Comparison of ENCODE assay signal across 26 cellular contexts in the genomic region with DNA sequence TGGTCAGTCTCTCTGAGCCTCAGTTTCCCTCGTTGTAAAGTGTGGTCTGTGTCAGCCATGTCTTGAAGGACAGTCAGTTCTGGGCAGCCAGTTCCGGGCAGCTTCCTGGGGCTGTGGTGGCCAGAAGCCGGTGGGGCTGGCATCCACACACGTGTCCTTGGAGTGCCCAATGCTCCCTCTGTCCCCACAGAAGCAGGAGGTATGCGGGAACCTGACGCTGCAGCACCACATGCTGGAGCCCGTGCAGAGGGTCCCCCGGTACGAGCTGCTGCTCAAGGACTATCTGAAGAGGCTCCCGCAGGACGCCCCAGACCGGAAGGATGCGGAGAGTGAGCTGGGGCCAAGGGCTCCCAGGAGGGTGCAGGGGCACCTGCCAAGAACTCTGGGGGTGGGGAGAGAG. TPM values are rescaled to one million over a fixed set of nuclear protein-coding genes. Genes with fewer than 3 reads are reported as not detected.
DNase-seq lines count a peak whose midpoint lies in the region; ATAC-seq lines count a peak whose summit lies in the region.
"Had no signal": no experiment of that assay in that cellular context is flagged by ENCODE, and none has a peak within 500 bp of the region (broad histone marks: within the 10 kb centered on the region; RNA-seq: fewer than 3 reads in every experiment).

No MANE protein-coding gene starts in this region.

- H3K27me3 Mint-ChIP-seq in CD4-positive, CD25-positive, alpha-beta regulatory T cell: no peaks in the 10 kb centered on the region
- no peaks in the 10 kb centered on the region for H3K27me3 Mint-ChIP-seq in activated T-helper 17 cell treated with anti-CD3 and anti-CD28 coated beads, Interleukin-2, amount 50 U/mL, for 72 hours
- no peaks in the 10 kb centered on the region for H3K27me3 Mint-ChIP-seq in naive thymus-derived CD8-positive, alpha-beta T cell
- no peaks in the 10 kb centered on the region for H3K27me3 Mint-ChIP-seq in activated CD4-positive, alpha-beta T cell treated with anti-CD3 and anti-CD28 coated beads for 36 hours

- peaks cover 81% of the 10 kb centered on the region for H3K36me3 ChIP-seq in CD4-positive, CD25-positive, alpha-beta regulatory T cell (ENCODE audit: control insufficient read depth, insufficient read depth, low read length)
- H3K36me3 ChIP-seq: vagina had no signal

- ATAC-seq in CD4-positive, CD25-positive, alpha-beta regulatory T cell (ENCODE audit: low read depth in 2 of 2): no peak
- no peak for ATAC-seq in activated T-helper 17 cell treated with anti-CD3 and anti-CD28 coated beads, Interleukin-2, amount 50 U/mL, for 72 hours (replicated peaks)
- ATAC-seq in naive thymus-derived CD8-positive, alpha-beta T cell: no peak
- ATAC-seq in activated CD4-positive, alpha-beta T cell treated with anti-CD3 and anti-CD28 coated beads for 36 hours: no peak
- no peak for ATAC-seq in GM18909 (IDR thresholded peaks at IDR 0.05; ENCODE audit: poor library complexity, unreplicated experiment)
- ATAC-seq: body of pancreas had no signal

- H3K27ac Mint-ChIP-seq in CD4-positive, CD25-positive, alpha-beta regulatory T cell: peak overlapping the region in 1 of 3 donors; percentile 49
- peak overlapping the region; percentile 78 for H3K27ac Mint-ChIP-seq in activated T-helper 17 cell treated with anti-CD3 and anti-CD28 coated beads, Interleukin-2, amount 50 U/mL, for 72 hours
- peak overlapping the region in 8 of 10 donors; percentile 61 to 93 (median 80) for H3K27ac Mint-ChIP-seq in naive thymus-derived CD8-positive, alpha-beta T cell
- no peak overlapping the region for H3K27ac Mint-ChIP-seq in activated CD4-positive, alpha-beta T cell treated with anti-CD3 and anti-CD28 coated beads for 36 hours

- H3K4me1 Mint-ChIP-seq in CD4-positive, CD25-positive, alpha-beta regulatory T cell: peaks cover 0 to 28% (median 10%) of the 10 kb centered on the region in 4 donors
- no peaks in the 10 kb centered on the region for H3K4me1 Mint-ChIP-seq in activated T-helper 17 cell treated with anti-CD3 and anti-CD28 coated beads, Interleukin-2, amount 50 U/mL, for 72 hours
- H3K4me1 Mint-ChIP-seq in naive thymus-derived CD8-positive, alpha-beta T cell: peaks cover 7 to 35% (median 18%) of the 10 kb centered on the region in 4 donors
- H3K4me1 Mint-ChIP-seq in activated CD4-positive, alpha-beta T cell treated with anti-CD3 and anti-CD28 coated beads for 36 hours: peaks cover 5% of the 10 kb centered on the region

- H3K27ac ChIP-seq in CD4-positive, CD25-positive, alpha-beta regulatory T cell (ENCODE audit: insufficient read depth, low read length, poor library complexity, severe bottlenecking): peak overlapping the region; percentile 47
- H3K27ac ChIP-seq: body of pancreas, C4-2B, heart right ventricle, RWPE1, SK-N-MC, vagina had no signal

- H3K4me3 Mint-ChIP-seq in CD4-positive, CD25-positive, alpha-beta regulatory T cell: no peak overlapping the region
- H3K4me3 Mint-ChIP-seq in activated T-helper 17 cell treated with anti-CD3 and anti-CD28 coated beads, Interleukin-2, amount 50 U/mL, for 72 hours: no peak overlapping the region
- H3K4me3 Mint-ChIP-seq in naive thymus-derived CD8-positive, alpha-beta T cell: no peak overlapping the region
- H3K4me3 Mint-ChIP-seq in activated CD4-positive, alpha-beta T cell treated with anti-CD3 and anti-CD28 coated beads for 36 hours: no peak overlapping the region
- H3K4me3 Mint-ChIP-seq: WTC11 had no signal

- POLR2A ChIA-PET in naive thymus-derived CD8-positive, alpha-beta T cell (lab: Charles Lee): interaction anchor here (1.0 to 3.2 kb wide), 12 partner anchors 10 to 45 kb away, joined by 3 to 17 read pairs (median 4); no protein-coding TSS in a partner anchor
- POLR2A ChIA-PET in activated CD4-positive, alpha-beta T cell treated with anti-CD3 and anti-CD28 coated beads for 36 hours (lab: Charles Lee): no interaction called here

- no peaks in the 10 kb centered on the region for H3K4me1 ChIP-seq in CD4-positive, CD25-positive, alpha-beta regulatory T cell (ENCODE audit: control insufficient read depth, insufficient read depth, low read length, poor library complexity, severe bottlenecking)
- H3K4me1 ChIP-seq: body of pancreas, heart right ventricle, vagina had no signal

- peak; percentile 41 for DNase-seq in activated CD8-positive, alpha-beta memory T cell treated with anti-CD3 and anti-CD28 coated beads, Interleukin-2, amount 50 U/mL, for 48 hours
- DNase-seq in activated CD8-positive, alpha-beta memory T cell treated with anti-CD3 and anti-CD28 coated beads, Interleukin-2, amount 50 U/mL, for 4 hours: no peak
- DNase-seq in CD4-positive, CD25-positive, alpha-beta regulatory T cell: no peak
- DNase-seq in naive thymus-derived CD8-positive, alpha-beta T cell: peak in 1 of 10 donors; percentile 11
- DNase-seq in DMS 273 (lab: John Stamatoyannopoulos, UW; ENCODE audit: unreplicated experiment): no peak
- DNase-seq in activated CD4-positive, alpha-beta T cell treated with anti-CD3 and anti-CD28 coated beads for 36 hours: no peak
- DNase-seq: body of pancreas; foreskin fibroblast; heart right ventricle; left cardiac atrium; mesenchymal stem cell; NCI-H1048; NCI-H2029 treated with DMSO at 0.1 percent for 48 hours; NCI-H82; small intestine; stimulated activated CD4-positive, alpha-beta T cell treated with anti-CD3 and anti-CD28 coated beads, Interleukin-1b, Interleukin-23, amount 100 ng/mL, for 48 hours; T-helper 9 cell had no signal

- no peaks in the 10 kb centered on the region for H3K27me3 ChIP-seq in CD4-positive, CD25-positive, alpha-beta regulatory T cell (ENCODE audit: control insufficient read depth, insufficient read depth, low read length)
- H3K27me3 ChIP-seq: body of pancreas, vagina had no signal

- CTCF ChIA-PET in activated CD4-positive, alpha-beta T cell treated with anti-CD3 and anti-CD28 coated beads for 36 hours (lab: Charles Lee): interaction anchor here (0.7 to 1.3 kb wide), 2 partner anchors 9 to 77 kb away, joined by 3 read pairs; no protein-coding TSS in a partner anchor

- peaks cover 31% of the 10 kb centered on the region for H3K36me3 Mint-ChIP-seq in CD4-positive, CD25-positive, alpha-beta regulatory T cell
- H3K36me3 Mint-ChIP-seq in activated T-helper 17 cell treated with anti-CD3 and anti-CD28 coated beads, Interleukin-2, amount 50 U/mL, for 72 hours (ENCODE audit: low read depth): peaks cover 98% of the 10 kb centered on the region
- H3K36me3 Mint-ChIP-seq in naive thymus-derived CD8-positive, alpha-beta T cell: peaks cover 0 to 88% (median 19%) of the 10 kb centered on the region in 3 donors
- H3K36me3 Mint-ChIP-seq in activated CD4-positive, alpha-beta T cell treated with anti-CD3 and anti-CD28 coated beads for 36 hours (ENCODE audit: low read depth): peaks cover 53% of the 10 kb centered on the region
- H3K36me3 Mint-ChIP-seq: WTC11 had no signal

- intact Hi-C loops in activated CD4-positive, alpha-beta T cell treated with anti-CD3 and anti-CD28 coated beads for 36 hours (cut with DNase I, micrococcal nuclease): no loop called here

- H3K9me3 ChIP-seq in CD4-positive, CD25-positive, alpha-beta regulatory T cell (ENCODE audit: control insufficient read depth in 2 of 2, low read length in 2 of 2): no peaks in the 10 kb centered on the region
- H3K9me3 ChIP-seq: body of pancreas, heart right ventricle, vagina had no signal

- H3K9me3 Mint-ChIP-seq in CD4-positive, CD25-positive, alpha-beta regulatory T cell: no peaks in the 10 kb centered on the region
- H3K9me3 Mint-ChIP-seq in activated T-helper 17 cell treated with anti-CD3 and anti-CD28 coated beads, Interleukin-2, amount 50 U/mL, for 72 hours: no peaks in the 10 kb centered on the region
- no peaks in the 10 kb centered on the region for H3K9me3 Mint-ChIP-seq in naive thymus-derived CD8-positive, alpha-beta T cell
- H3K9me3 Mint-ChIP-seq in activated CD4-positive, alpha-beta T cell treated with anti-CD3 and anti-CD28 coated beads for 36 hours (ENCODE audit: low read depth): no peaks in the 10 kb centered on the region
- H3K9me3 Mint-ChIP-seq: WTC11 had no signal

- no peak overlapping the region for H3K4me3 ChIP-seq in CD4-positive, CD25-positive, alpha-beta regulatory T cell (ENCODE audit: low read depth, low read length)
- H3K4me3 ChIP-seq: body of pancreas, heart right ventricle, SK-N-MC, vagina had no signal

RNA-seq across cellular contexts. Expression of gene SUSD3, which starts 48.4 kb away (rescaled TPM):
- 68.7 TPM for total RNA-seq in CD4-positive, CD25-positive, alpha-beta regulatory T cell
- 100 to 1,000 TPM; 187 to 229 (median 210) TPM for polyA plus RNA-seq in CD4-positive, CD25-positive, alpha-beta regulatory T cell
- total RNA-seq in activated T-helper 17 cell treated with anti-CD3 and anti-CD28 coated beads, Interleukin-2, amount 50 U/mL, for 72 hours: 10 to 100 TPM; 45.4 to 68.4 TPM
- total RNA-seq in naive thymus-derived CD8-positive, alpha-beta T cell: 10 to 100 TPM; 62.1 to 64.0 TPM
- 100 to 1,000 TPM in 2 of 3 donors, 10 to 100 TPM in 1; 86.7 to 208 (median 145) TPM for polyA plus RNA-seq in naive thymus-derived CD8-positive, alpha-beta T cell
- 10 to 100 TPM; 51.4 to 57.9 TPM for total RNA-seq in activated CD4-positive, alpha-beta T cell treated with anti-CD3 and anti-CD28 coated beads for 36 hours
- total RNA-seq: chondrocyte, myocyte had no signal
